Comparison of ENCODE assay signal across 3 cellular contexts in genomic region chr19:6457958-6458694, GRCh38.
TF ChIP-seq lines count a peak whose summit lies in the region.

No MANE protein-coding gene starts in this region.

TF ChIP-seq in SK-N-SH, 30 proteins besides CTCF, POLR2A, EP300 and RAD21:
- TF ChIP-seq FOXM1 (IDR thresholded peaks at IDR 0.05; ENCODE audit: low read depth) (no peak), MEF2A (IDR thresholded peaks at IDR 0.05; ENCODE audit: borderline replicate concordance, low read depth) (peak; percentile 55; the same call in 1 of the 2 replicates)

TF ChIP-seq in SK-N-SH treated with all-trans-retinoic acid at 6 μM for 48 hours, 23 proteins besides CTCF, POLR2A, EP300 and RAD21:
- no peak for TF ChIP-seq GLIS3 (CRISPR knock-in tag; IDR thresholded peaks at IDR 0.05)
- no peak for TF ChIP-seq ZFP3 (CRISPR knock-in tag; IDR thresholded peaks at IDR 0.05)
- TF ChIP-seq ZFP30 (CRISPR knock-in tag; IDR thresholded peaks at IDR 0.05): no peak
- no peak for TF ChIP-seq ZNF8 (CRISPR knock-in tag; IDR thresholded peaks at IDR 0.05)
- no peak for TF ChIP-seq TOX (CRISPR knock-in tag; IDR thresholded peaks at IDR 0.05; ENCODE audit: borderline replicate concordance)
- TF ChIP-seq ISL1 (CRISPR knock-in tag; IDR thresholded peaks at IDR 0.05): no peak
- TF ChIP-seq PATZ1 (CRISPR knock-in tag; IDR thresholded peaks at IDR 0.05; ENCODE audit: borderline replicate concordance): no peak
- TF ChIP-seq ESRRG (CRISPR knock-in tag; IDR thresholded peaks at IDR 0.05): no peak
- TF ChIP-seq ZNF70 (CRISPR knock-in tag; IDR thresholded peaks at IDR 0.05): no peak
- TF ChIP-seq RARB (CRISPR knock-in tag; IDR thresholded peaks at IDR 0.05): no peak
- no peak for TF ChIP-seq TCF4 (CRISPR knock-in tag; IDR thresholded peaks at IDR 0.05; ENCODE audit: borderline replicate concordance)
- TF ChIP-seq ZNF565 (CRISPR knock-in tag; conservative IDR thresholded peaks at IDR 0.05; ENCODE audit: low read depth): no peak
- TF ChIP-seq TSHZ2 (CRISPR knock-in tag; IDR thresholded peaks at IDR 0.05): no peak
- TF ChIP-seq CSRNP3 (CRISPR knock-in tag; IDR thresholded peaks at IDR 0.05): no peak
- TF ChIP-seq CREB5 (CRISPR knock-in tag; IDR thresholded peaks at IDR 0.05; ENCODE audit: low read depth): no peak
- no peak for TF ChIP-seq SNAI2 (CRISPR knock-in tag; IDR thresholded peaks at IDR 0.05)

TF ChIP-seq in H1, 55 proteins besides CTCF, POLR2A, EP300 and RAD21:
- TF ChIP-seq SIN3A (conservative IDR thresholded peaks at IDR 0.05 in 1 of 2, IDR thresholded peaks at IDR 0.05 in 1 of 2; ENCODE audit: low read depth in 1 of 2, low read length in 2 of 2): no peak
- peak; percentile 67; the same call in 1 of the 2 replicates for TF ChIP-seq JUND (IDR thresholded peaks at IDR 0.05; ENCODE audit: low read length)
- no peak for TF ChIP-seq POLR2AphosphoS5 (IDR thresholded peaks at IDR 0.05; ENCODE audit: low read depth, low read length)
- TF ChIP-seq RBBP5 (IDR thresholded peaks at IDR 0.05; ENCODE audit: borderline replicate concordance, low read depth, low read length): no peak
- TF ChIP-seq E2F6 (IDR thresholded peaks at IDR 0.05): peak; percentile 18; the same call in 1 of the 2 replicates
